In the genomic region with DNA sequence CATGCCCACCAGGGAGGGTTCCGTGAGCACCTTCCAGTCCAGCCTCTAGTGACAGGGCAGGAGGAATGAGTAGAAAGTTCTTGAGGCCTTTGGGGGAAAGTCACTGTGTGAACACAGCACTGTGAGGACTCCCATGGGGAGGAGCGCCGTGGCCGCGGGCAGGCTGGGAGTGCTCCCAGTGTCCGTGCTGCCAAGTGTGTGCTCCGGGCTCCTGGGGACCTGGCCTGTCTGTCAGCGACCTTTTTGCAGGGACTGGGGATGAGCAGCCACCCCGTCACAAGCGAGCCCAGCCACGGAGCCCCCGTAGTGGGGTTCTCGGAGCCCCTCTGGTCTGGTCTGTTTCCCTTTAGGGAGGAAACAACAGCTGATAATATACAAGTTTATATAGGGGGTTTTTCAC, we compare ENCODE assay signal across 2 cellular contexts.
TF ChIP-seq lines count a peak whose summit lies in the region.

No MANE protein-coding gene starts in this region.

TF ChIP-seq in SK-N-SH, 30 proteins besides CTCF, POLR2A, EP300 and RAD21 (continued from another document):
- TF ChIP-seq, protein P1, sequence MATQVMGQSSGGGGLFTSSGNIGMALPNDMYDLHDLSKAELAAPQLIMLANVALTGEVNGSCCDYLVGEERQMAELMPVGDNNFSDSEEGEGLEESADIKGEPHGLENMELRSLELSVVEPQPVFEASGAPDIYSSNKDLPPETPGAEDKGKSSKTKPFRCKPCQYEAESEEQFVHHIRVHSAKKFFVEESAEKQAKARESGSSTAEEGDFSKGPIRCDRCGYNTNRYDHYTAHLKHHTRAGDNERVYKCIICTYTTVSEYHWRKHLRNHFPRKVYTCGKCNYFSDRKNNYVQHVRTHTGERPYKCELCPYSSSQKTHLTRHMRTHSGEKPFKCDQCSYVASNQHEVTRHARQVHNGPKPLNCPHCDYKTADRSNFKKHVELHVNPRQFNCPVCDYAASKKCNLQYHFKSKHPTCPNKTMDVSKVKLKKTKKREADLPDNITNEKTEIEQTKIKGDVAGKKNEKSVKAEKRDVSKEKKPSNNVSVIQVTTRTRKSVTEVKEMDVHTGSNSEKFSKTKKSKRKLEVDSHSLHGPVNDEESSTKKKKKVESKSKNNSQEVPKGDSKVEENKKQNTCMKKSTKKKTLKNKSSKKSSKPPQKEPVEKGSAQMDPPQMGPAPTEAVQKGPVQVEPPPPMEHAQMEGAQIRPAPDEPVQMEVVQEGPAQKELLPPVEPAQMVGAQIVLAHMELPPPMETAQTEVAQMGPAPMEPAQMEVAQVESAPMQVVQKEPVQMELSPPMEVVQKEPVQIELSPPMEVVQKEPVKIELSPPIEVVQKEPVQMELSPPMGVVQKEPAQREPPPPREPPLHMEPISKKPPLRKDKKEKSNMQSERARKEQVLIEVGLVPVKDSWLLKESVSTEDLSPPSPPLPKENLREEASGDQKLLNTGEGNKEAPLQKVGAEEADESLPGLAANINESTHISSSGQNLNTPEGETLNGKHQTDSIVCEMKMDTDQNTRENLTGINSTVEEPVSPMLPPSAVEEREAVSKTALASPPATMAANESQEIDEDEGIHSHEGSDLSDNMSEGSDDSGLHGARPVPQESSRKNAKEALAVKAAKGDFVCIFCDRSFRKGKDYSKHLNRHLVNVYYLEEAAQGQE (IDR thresholded peaks at IDR 0.05; ENCODE audit: low read depth, low read length): no peak
- no peak for TF ChIP-seq TEAD4 (IDR thresholded peaks at IDR 0.05; ENCODE audit: borderline replicate concordance, insufficient read depth)
- no peak for TF ChIP-seq FOXJ3 (CRISPR knock-in tag; IDR thresholded peaks at IDR 0.05)
- TF ChIP-seq CHD2 (IDR thresholded peaks at IDR 0.05; ENCODE audit: low read length, partially characterized antibody): no peak
- TF ChIP-seq JUND (IDR thresholded peaks at IDR 0.05): no peak
- TF ChIP-seq, protein P2, sequence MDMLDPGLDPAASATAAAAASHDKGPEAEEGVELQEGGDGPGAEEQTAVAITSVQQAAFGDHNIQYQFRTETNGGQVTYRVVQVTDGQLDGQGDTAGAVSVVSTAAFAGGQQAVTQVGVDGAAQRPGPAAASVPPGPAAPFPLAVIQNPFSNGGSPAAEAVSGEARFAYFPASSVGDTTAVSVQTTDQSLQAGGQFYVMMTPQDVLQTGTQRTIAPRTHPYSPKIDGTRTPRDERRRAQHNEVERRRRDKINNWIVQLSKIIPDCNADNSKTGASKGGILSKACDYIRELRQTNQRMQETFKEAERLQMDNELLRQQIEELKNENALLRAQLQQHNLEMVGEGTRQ (IDR thresholded peaks at IDR 0.05; ENCODE audit: borderline replicate concordance, low read depth, low read length): no peak
- no peak for TF ChIP-seq MEF2A (IDR thresholded peaks at IDR 0.05; ENCODE audit: borderline replicate concordance, low read depth)
- no peak for TF ChIP-seq POLR2AphosphoS5 (IDR thresholded peaks at IDR 0.05; ENCODE audit: low read depth, low read length)
- TF ChIP-seq EZH2phosphoT487 (IDR thresholded peaks at IDR 0.05; ENCODE audit: borderline replicate concordance, low read depth): no peak
- no peak for TF ChIP-seq SMC3 (IDR thresholded peaks at IDR 0.05; ENCODE audit: low read depth, low read length)
- TF ChIP-seq GABPA (IDR thresholded peaks at IDR 0.05; ENCODE audit: low read depth): no peak
- TF ChIP-seq, protein P3, sequence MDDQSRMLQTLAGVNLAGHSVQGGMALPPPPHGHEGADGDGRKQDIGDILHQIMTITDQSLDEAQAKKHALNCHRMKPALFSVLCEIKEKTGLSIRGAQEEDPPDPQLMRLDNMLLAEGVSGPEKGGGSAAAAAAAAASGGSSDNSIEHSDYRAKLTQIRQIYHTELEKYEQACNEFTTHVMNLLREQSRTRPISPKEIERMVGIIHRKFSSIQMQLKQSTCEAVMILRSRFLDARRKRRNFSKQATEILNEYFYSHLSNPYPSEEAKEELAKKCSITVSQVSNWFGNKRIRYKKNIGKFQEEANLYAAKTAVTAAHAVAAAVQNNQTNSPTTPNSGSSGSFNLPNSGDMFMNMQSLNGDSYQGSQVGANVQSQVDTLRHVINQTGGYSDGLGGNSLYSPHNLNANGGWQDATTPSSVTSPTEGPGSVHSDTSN (IDR thresholded peaks at IDR 0.05): no peak
- TF ChIP-seq NFIC (IDR thresholded peaks at IDR 0.05; ENCODE audit: borderline replicate concordance): no peak
- TF ChIP-seq TAF1 (IDR thresholded peaks at IDR 0.05; ENCODE audit: borderline replicate concordance, low read depth, low read length): no peak

TF ChIP-seq in SK-N-SH treated with all-trans-retinoic acid at 6 μM for 48 hours, 23 proteins besides CTCF, POLR2A, EP300 and RAD21 (continued from another document):
- TF ChIP-seq, protein P4, sequence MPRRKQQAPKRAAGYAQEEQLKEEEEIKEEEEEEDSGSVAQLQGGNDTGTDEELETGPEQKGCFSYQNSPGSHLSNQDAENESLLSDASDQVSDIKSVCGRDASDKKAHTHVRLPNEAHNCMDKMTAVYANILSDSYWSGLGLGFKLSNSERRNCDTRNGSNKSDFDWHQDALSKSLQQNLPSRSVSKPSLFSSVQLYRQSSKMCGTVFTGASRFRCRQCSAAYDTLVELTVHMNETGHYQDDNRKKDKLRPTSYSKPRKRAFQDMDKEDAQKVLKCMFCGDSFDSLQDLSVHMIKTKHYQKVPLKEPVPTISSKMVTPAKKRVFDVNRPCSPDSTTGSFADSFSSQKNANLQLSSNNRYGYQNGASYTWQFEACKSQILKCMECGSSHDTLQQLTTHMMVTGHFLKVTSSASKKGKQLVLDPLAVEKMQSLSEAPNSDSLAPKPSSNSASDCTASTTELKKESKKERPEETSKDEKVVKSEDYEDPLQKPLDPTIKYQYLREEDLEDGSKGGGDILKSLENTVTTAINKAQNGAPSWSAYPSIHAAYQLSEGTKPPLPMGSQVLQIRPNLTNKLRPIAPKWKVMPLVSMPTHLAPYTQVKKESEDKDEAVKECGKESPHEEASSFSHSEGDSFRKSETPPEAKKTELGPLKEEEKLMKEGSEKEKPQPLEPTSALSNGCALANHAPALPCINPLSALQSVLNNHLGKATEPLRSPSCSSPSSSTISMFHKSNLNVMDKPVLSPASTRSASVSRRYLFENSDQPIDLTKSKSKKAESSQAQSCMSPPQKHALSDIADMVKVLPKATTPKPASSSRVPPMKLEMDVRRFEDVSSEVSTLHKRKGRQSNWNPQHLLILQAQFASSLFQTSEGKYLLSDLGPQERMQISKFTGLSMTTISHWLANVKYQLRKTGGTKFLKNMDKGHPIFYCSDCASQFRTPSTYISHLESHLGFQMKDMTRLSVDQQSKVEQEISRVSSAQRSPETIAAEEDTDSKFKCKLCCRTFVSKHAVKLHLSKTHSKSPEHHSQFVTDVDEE (CRISPR knock-in tag; IDR thresholded peaks at IDR 0.05): no peak
- TF ChIP-seq ESRRG (CRISPR knock-in tag; IDR thresholded peaks at IDR 0.05): no peak
- TF ChIP-seq PPARA (CRISPR knock-in tag; IDR thresholded peaks at IDR 0.05; ENCODE audit: borderline replicate concordance): no peak
- no peak for TF ChIP-seq RARB (CRISPR knock-in tag; IDR thresholded peaks at IDR 0.05)
- TF ChIP-seq ZNF565 (CRISPR knock-in tag; conservative IDR thresholded peaks at IDR 0.05; ENCODE audit: low read depth): no peak
- TF ChIP-seq ZFP30 (CRISPR knock-in tag; IDR thresholded peaks at IDR 0.05): no peak
- no peak for TF ChIP-seq ARNTL (CRISPR knock-in tag; IDR thresholded peaks at IDR 0.05; ENCODE audit: borderline replicate concordance, low read depth)
- no peak for TF ChIP-seq TCF4 (CRISPR knock-in tag; IDR thresholded peaks at IDR 0.05; ENCODE audit: borderline replicate concordance)
- TF ChIP-seq, protein P5, sequence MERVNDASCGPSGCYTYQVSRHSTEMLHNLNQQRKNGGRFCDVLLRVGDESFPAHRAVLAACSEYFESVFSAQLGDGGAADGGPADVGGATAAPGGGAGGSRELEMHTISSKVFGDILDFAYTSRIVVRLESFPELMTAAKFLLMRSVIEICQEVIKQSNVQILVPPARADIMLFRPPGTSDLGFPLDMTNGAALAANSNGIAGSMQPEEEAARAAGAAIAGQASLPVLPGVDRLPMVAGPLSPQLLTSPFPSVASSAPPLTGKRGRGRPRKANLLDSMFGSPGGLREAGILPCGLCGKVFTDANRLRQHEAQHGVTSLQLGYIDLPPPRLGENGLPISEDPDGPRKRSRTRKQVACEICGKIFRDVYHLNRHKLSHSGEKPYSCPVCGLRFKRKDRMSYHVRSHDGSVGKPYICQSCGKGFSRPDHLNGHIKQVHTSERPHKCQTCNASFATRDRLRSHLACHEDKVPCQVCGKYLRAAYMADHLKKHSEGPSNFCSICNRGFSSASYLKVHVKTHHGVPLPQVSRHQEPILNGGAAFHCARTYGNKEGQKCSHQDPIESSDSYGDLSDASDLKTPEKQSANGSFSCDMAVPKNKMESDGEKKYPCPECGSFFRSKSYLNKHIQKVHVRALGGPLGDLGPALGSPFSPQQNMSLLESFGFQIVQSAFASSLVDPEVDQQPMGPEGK (CRISPR knock-in tag; IDR thresholded peaks at IDR 0.05; ENCODE audit: borderline replicate concordance): no peak
- TF ChIP-seq ZFP3 (CRISPR knock-in tag; IDR thresholded peaks at IDR 0.05): no peak
- TF ChIP-seq, protein P6, sequence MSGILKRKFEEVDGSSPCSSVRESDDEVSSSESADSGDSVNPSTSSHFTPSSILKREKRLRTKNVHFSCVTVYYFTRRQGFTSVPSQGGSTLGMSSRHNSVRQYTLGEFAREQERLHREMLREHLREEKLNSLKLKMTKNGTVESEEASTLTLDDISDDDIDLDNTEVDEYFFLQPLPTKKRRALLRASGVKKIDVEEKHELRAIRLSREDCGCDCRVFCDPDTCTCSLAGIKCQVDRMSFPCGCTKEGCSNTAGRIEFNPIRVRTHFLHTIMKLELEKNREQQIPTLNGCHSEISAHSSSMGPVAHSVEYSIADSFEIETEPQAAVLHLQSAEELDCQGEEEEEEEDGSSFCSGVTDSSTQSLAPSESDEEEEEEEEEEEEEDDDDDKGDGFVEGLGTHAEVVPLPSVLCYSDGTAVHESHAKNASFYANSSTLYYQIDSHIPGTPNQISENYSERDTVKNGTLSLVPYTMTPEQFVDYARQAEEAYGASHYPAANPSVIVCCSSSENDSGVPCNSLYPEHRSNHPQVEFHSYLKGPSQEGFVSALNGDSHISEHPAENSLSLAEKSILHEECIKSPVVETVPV (CRISPR knock-in tag; IDR thresholded peaks at IDR 0.05): no peak
- no peak for TF ChIP-seq ZNF70 (CRISPR knock-in tag; IDR thresholded peaks at IDR 0.05)
- TF ChIP-seq OSR1 (CRISPR knock-in tag; IDR thresholded peaks at IDR 0.05): no peak
- TF ChIP-seq, protein P7, sequence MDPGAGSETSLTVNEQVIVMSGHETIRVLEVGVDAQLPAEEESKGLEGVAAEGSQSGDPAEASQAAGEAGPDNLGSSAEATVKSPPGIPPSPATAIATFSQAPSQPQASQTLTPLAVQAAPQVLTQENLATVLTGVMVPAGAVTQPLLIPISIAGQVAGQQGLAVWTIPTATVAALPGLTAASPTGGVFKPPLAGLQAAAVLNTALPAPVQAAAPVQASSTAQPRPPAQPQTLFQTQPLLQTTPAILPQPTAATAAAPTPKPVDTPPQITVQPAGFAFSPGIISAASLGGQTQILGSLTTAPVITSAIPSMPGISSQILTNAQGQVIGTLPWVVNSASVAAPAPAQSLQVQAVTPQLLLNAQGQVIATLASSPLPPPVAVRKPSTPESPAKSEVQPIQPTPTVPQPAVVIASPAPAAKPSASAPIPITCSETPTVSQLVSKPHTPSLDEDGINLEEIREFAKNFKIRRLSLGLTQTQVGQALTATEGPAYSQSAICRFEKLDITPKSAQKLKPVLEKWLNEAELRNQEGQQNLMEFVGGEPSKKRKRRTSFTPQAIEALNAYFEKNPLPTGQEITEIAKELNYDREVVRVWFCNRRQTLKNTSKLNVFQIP (CRISPR knock-in tag; IDR thresholded peaks at IDR 0.05; ENCODE audit: borderline replicate concordance, low read depth): no peak
- TF ChIP-seq ZNF8 (CRISPR knock-in tag; IDR thresholded peaks at IDR 0.05): no peak
